1 cellular context compared by ENCODE assay signal in genomic region chr10:132023092-132023811, GRCh38.
TF ChIP-seq lines count a peak whose summit lies in the region.

No MANE protein-coding gene starts in this region.

TF ChIP-seq in IMR-90, 13 proteins besides CTCF, POLR2A, EP300 and RAD21 (continued from another document):
- peak; percentile 71; the same call in 1 of the 2 replicates for TF ChIP-seq MXI1 (IDR thresholded peaks at IDR 0.05; ENCODE audit: borderline replicate concordance, low read depth, low read length)
- TF ChIP-seq, protein P1, sequence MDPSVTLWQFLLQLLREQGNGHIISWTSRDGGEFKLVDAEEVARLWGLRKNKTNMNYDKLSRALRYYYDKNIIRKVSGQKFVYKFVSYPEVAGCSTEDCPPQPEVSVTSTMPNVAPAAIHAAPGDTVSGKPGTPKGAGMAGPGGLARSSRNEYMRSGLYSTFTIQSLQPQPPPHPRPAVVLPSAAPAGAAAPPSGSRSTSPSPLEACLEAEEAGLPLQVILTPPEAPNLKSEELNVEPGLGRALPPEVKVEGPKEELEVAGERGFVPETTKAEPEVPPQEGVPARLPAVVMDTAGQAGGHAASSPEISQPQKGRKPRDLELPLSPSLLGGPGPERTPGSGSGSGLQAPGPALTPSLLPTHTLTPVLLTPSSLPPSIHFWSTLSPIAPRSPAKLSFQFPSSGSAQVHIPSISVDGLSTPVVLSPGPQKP (IDR thresholded peaks at IDR 0.05; ENCODE audit: borderline replicate concordance, low read depth, low read length) = no peak
- peak; percentile 97 for TF ChIP-seq SMC3 (IDR thresholded peaks at IDR 0.05; ENCODE audit: low read depth, low read length)
